In genomic region chr6:44957151-44957550, GRCh38 we compare ENCODE assay signal across 20 cellular contexts.
A peak's percentile ranks its signal among the peaks of the same experiment; 100 is the strongest.
DNase-seq lines count a peak whose midpoint lies in the region; ATAC-seq, FAIRE-seq and TF ChIP-seq lines count a peak whose summit lies in the region.
"Had no signal": no experiment of that assay in that cellular context is flagged by ENCODE, and none has a peak within 500 bp of the region (broad histone marks: within the 10 kb centered on the region; RNA-seq: fewer than 3 reads in every experiment).

No MANE protein-coding gene starts in this region.

- H3K36me3 ChIP-seq in pancreas = no peaks in the 10 kb centered on the region
- H3K36me3 ChIP-seq in uterus = no peaks in the 10 kb centered on the region
- H3K36me3 ChIP-seq: BE2C, BLaER1 had no signal

- H3K4me3 ChIP-seq in fibroblast of villous mesenchyme (ENCODE audit: low read depth, low read length) = no peak overlapping the region
- no peak overlapping the region for H3K4me3 ChIP-seq in pancreas
- no peak overlapping the region for H3K4me3 ChIP-seq in uterus
- H3K4me3 ChIP-seq: BLaER1 had no signal

- intact Hi-C loops in pancreas (cut with DNase I) = no loop called here
- intact Hi-C loops in uterus (cut with DNase I; ENCODE audit: low total_unique reads) = no loop called here

- H3K4me1 ChIP-seq in pancreas (no peaks in the 10 kb centered on the region), uterus (no peaks in the 10 kb centered on the region)
- H3K4me1 ChIP-seq: BE2C, BLaER1 had no signal

- DNase-seq in amniotic epithelial cell (ENCODE audit: low read depth) = peak; percentile 90
- DNase-seq in fibroblast of villous mesenchyme (ENCODE audit: low read depth) = peak; percentile 58
- no peak for DNase-seq in urothelium cell line (ENCODE audit: low spot score)
- DNase-seq in pancreas = no peak
- no peak for DNase-seq in uterus
- no peak for DNase-seq in RCC 7860 (ENCODE audit: low spot score)
- DNase-seq: 8988T; ACHN; BE2C; C1 segment of cervical spinal cord; CD4-positive, alpha-beta memory T cell; CD4-positive, CD25-positive, alpha-beta regulatory T cell; CD8-positive, alpha-beta memory T cell; COR-L47; DMS79 treated with DMSO at 0.1 percent for 48 hours; GF-D8 had no signal

- no peak for ATAC-seq in pancreas

- 82 to 86% methylated on average over 4 of the region's 4 CpGs for WGBS in pancreas, 2 donors

- H3K27ac ChIP-seq in pancreas (no peak overlapping the region), uterus (no peak overlapping the region)
- H3K27ac ChIP-seq: BLaER1 had no signal

- TF ChIP-seq CTCF in fibroblast of villous mesenchyme (IDR thresholded peaks at IDR 0.05; ENCODE audit: insufficient read depth, low read depth, low read length) (no peak), pancreas (IDR thresholded peaks at IDR 0.05) (no peak), uterus (IDR thresholded peaks at IDR 0.05) (no peak)

- FAIRE-seq in urothelium cell line (lab: Jason Lieb, UNC) (peak; percentile 37), pancreas (lab: Jason Lieb, UNC) (no peak), RCC 7860 (lab: Jason Lieb, UNC) (no peak)
- FAIRE-seq: A204.1, G401.6, GM12891 had no signal

- TF ChIP-seq POLR2A in uterus (IDR thresholded peaks at IDR 0.05) = no peak

- H3K9me3 ChIP-seq in pancreas (no peaks in the 10 kb centered on the region), uterus (no peaks in the 10 kb centered on the region)
- H3K9me3 ChIP-seq: BE2C had no signal

- H3K27me3 ChIP-seq in pancreas (no peaks in the 10 kb centered on the region), uterus (no peaks in the 10 kb centered on the region)
- H3K27me3 ChIP-seq: BE2C, BLaER1 had no signal

Comparison
In these comparisons a context has a peak if more than half of its experiments do, and no peak if none do; other contexts are left out.
1. DNase-seq: peak in amniotic epithelial cell (single experiment) and fibroblast of villous mesenchyme (single experiment); none in urothelium cell line (single experiment), pancreas (0 of 6), uterus (0 of 2) and RCC 7860 (single experiment).